1 cellular context compared by ENCODE assay signal in genomic region chr7:104883718-104884452, GRCh38.
TF ChIP-seq lines count a peak whose summit lies in the region.

No MANE protein-coding gene starts in this region.

TF ChIP-seq in HepG2, 621 proteins besides CTCF, POLR2A, EP300 and RAD21 (continued from another document):
- no peak for TF ChIP-seq ZNF142 (CRISPR knock-in tag; IDR thresholded peaks at IDR 0.05)
- no peak for TF ChIP-seq MEIS1 (CRISPR knock-in tag; IDR thresholded peaks at IDR 0.05; ENCODE audit: borderline replicate concordance)
- no peak for TF ChIP-seq CREB3 (CRISPR knock-in tag; IDR thresholded peaks at IDR 0.05)
- TF ChIP-seq NFE2L2 (IDR thresholded peaks at IDR 0.05; ENCODE audit: low read length) = no peak; the same call in 1 of the 2 replicates
- no peak for TF ChIP-seq PLRG1 (conservative IDR thresholded peaks at IDR 0.05)
- TF ChIP-seq ZNF577 (CRISPR knock-in tag; IDR thresholded peaks at IDR 0.05; ENCODE audit: borderline replicate concordance, low read depth) = no peak
- no peak for TF ChIP-seq ZNF335 (CRISPR knock-in tag; IDR thresholded peaks at IDR 0.05)
- TF ChIP-seq MLX (CRISPR knock-in tag; IDR thresholded peaks at IDR 0.05) = peak; percentile 78; the same call in 1 of the 2 replicates
- TF ChIP-seq ETV5 (CRISPR knock-in tag; IDR thresholded peaks at IDR 0.05; ENCODE audit: borderline replicate concordance) = 0 out of 2 replicates have a peak, but pooled peaks have one; percentile 17
- no peak for TF ChIP-seq ZNF263 (CRISPR knock-in tag; IDR thresholded peaks at IDR 0.05)
- peak; percentile 68; the same call in 1 of the 2 replicates for TF ChIP-seq ERF (CRISPR knock-in tag; IDR thresholded peaks at IDR 0.05)
- TF ChIP-seq MED8 (CRISPR knock-in tag; IDR thresholded peaks at IDR 0.05; ENCODE audit: insufficient replicate concordance) = no peak
- no peak for TF ChIP-seq NFAT5 (CRISPR knock-in tag; IDR thresholded peaks at IDR 0.05)
- no peak for TF ChIP-seq SMARCE1 (IDR thresholded peaks at IDR 0.05; ENCODE audit: borderline replicate concordance)
- no peak for TF ChIP-seq HES4 (CRISPR knock-in tag; IDR thresholded peaks at IDR 0.05; ENCODE audit: borderline replicate concordance)
- TF ChIP-seq SMARCC2 (IDR thresholded peaks at IDR 0.05) = no peak
- no peak for TF ChIP-seq ZC3H4 (CRISPR knock-in tag; IDR thresholded peaks at IDR 0.05; ENCODE audit: borderline replicate concordance)
- no peak for TF ChIP-seq ZNF503 (CRISPR knock-in tag; IDR thresholded peaks at IDR 0.05)
- no peak for TF ChIP-seq ZNF646 (CRISPR knock-in tag; IDR thresholded peaks at IDR 0.05)
- TF ChIP-seq ZNF672 (CRISPR knock-in tag; IDR thresholded peaks at IDR 0.05) = no peak
- TF ChIP-seq HIVEP1 (CRISPR knock-in tag; IDR thresholded peaks at IDR 0.05) = no peak
- no peak for TF ChIP-seq ZNF343 (CRISPR knock-in tag; IDR thresholded peaks at IDR 0.05)
- no peak for TF ChIP-seq HMGA1 (CRISPR knock-in tag; conservative IDR thresholded peaks at IDR 0.05)
- peak; percentile 72; the same call in 1 of the 2 replicates for TF ChIP-seq MIER3 (CRISPR knock-in tag; IDR thresholded peaks at IDR 0.05; ENCODE audit: borderline replicate concordance)
- no peak for TF ChIP-seq PCBP2 (optimal IDR thresholded peaks at IDR 0.05; ENCODE audit: low read depth, low read length, poor library complexity, severe bottlenecking)
